In the genomic region with DNA sequence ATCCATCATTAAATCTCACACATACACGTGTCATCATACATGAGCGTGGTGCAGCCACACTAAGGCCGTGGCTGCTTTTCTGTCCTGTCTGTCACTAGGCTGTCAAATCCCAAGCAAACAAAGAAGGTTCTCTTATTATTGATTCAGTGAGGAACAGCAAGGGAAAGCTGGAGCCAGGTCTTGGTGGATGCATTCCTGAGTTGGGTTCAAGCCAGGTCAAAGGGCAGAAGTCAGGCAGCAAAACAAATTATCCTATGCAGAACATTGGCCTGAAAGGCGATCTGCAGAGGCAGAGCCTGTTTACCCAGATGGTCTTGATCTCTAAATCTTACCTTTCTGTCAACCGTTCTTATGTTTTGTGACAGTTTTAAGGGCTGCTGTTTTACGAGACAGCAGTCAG, we compare ENCODE assay signal across 21 cellular contexts.
A peak's percentile ranks its signal among the peaks of the same experiment; 100 is the strongest.
DNase-seq lines count a peak whose midpoint lies in the region; ATAC-seq and TF ChIP-seq lines count a peak whose summit lies in the region.
"Had no signal": no experiment of that assay in that cellular context is flagged by ENCODE, and none has a peak within 500 bp of the region (broad histone marks: within the 10 kb centered on the region; RNA-seq: fewer than 3 reads in every experiment).

No MANE protein-coding gene starts in this region.

- H3K14ac ChIP-seq in neuronal stem cell (ENCODE audit: low read length): no peak overlapping the region

- no peak overlapping the region for H2BK5ac ChIP-seq in neuronal stem cell (ENCODE audit: low read length)

- no peaks in the 10 kb centered on the region for H3K27me3 ChIP-seq in Caco-2 (replicated peaks; ENCODE audit: control insufficient read depth, insufficient read depth, low read length)
- no peaks in the 10 kb centered on the region for H3K27me3 ChIP-seq in neuronal stem cell (ENCODE audit: control insufficient read depth in 3 of 3, insufficient read depth in 3 of 3, low read depth in 1 of 3, low read length in 3 of 3)
- H3K27me3 ChIP-seq in prostate gland (replicated peaks; ENCODE audit: insufficient read depth): no peaks in the 10 kb centered on the region
- H3K27me3 ChIP-seq: BLaER1, Peyer's patch had no signal

- WGBS in neuronal stem cell (ENCODE audit: extremely low coverage in 2 of 2, insufficient read length in 2 of 2, insufficient replicate concordance in 1 of 2), 2 donors: no CpG with 5 or more reads among the region's 6 CpGs
- 44% methylated on average over 6 of the region's 6 CpGs for WGBS in prostate gland

- no peaks in the 10 kb centered on the region for H3K27me3 Mint-ChIP-seq in Caco-2 (ENCODE audit: insufficient read depth, unreplicated experiment)

- H3K4me3 Mint-ChIP-seq in Caco-2 (ENCODE audit: unreplicated experiment): no peak overlapping the region
- H3K4me3 Mint-ChIP-seq in stimulated activated effector memory CD8-positive, alpha-beta T cell treated with anti-CD3 and anti-CD28 coated beads, Interleukin-12 subunit alpha, Interleukin-12 subunit beta, amount 100 ng/mL, for 72 hours: no peak overlapping the region

- CTCF ChIA-PET in Caco-2 (lab: Charles Lee): no interaction called here

- H3K18ac ChIP-seq in neuronal stem cell (ENCODE audit: low read length): no peak overlapping the region

- H2AK5ac ChIP-seq in neuronal stem cell (ENCODE audit: low read depth, low read length): no peak overlapping the region

- DNase-seq in Caco-2 (peak; percentile 20 to 46), NCI-H82 treated with DMSO at 0.1 percent for 48 hours (lab: John Stamatoyannopoulos, UW; ENCODE audit: unreplicated experiment) (peak; percentile 10), islet precursor cell (peak; percentile 55), neuronal stem cell (ENCODE audit: low spot score) (no peak), prostate gland (ENCODE audit: low spot score) (no peak)
- DNase-seq in stimulated activated effector memory CD8-positive, alpha-beta T cell treated with anti-CD3 and anti-CD28 coated beads, Interleukin-12 subunit alpha, Interleukin-12 subunit beta, amount 100 ng/mL, for 72 hours (ENCODE audit: low spot score in 2 of 2): no peak
- DNase-seq: DMS79 treated with DMSO at 0.1 percent for 48 hours; GM23248; HCEC 1CT; NCI-H1105 treated with DMSO at 0.1 percent for 48 hours; NCI-H1694; NCI-H226; NCI-H524 treated with DMSO at 0.1 percent for 48 hours; NK-92 treated with Interleukin-12 subunit alpha and Interleukin-12 subunit beta, amount 100 ng/mL, for 24 hours; Peyer's patch had no signal

- H3K4me1 Mint-ChIP-seq in Caco-2 (ENCODE audit: low read depth, unreplicated experiment): peaks cover 7% of the 10 kb centered on the region
- no peaks in the 10 kb centered on the region for H3K4me1 Mint-ChIP-seq in stimulated activated effector memory CD8-positive, alpha-beta T cell treated with anti-CD3 and anti-CD28 coated beads, Interleukin-12 subunit alpha, Interleukin-12 subunit beta, amount 100 ng/mL, for 72 hours

- H3K36me3 Mint-ChIP-seq in Caco-2 (ENCODE audit: insufficient read depth, unreplicated experiment): no peaks in the 10 kb centered on the region
- H3K36me3 Mint-ChIP-seq in stimulated activated effector memory CD8-positive, alpha-beta T cell treated with anti-CD3 and anti-CD28 coated beads, Interleukin-12 subunit alpha, Interleukin-12 subunit beta, amount 100 ng/mL, for 72 hours: no peaks in the 10 kb centered on the region

- BruUV-seq in Caco-2 (replicated peaks; lab: Mats Ljungman, UMichigan): no TSS peak

- H3K27ac Mint-ChIP-seq in Caco-2 (ENCODE audit: unreplicated experiment): no peak overlapping the region
- no peak overlapping the region for H3K27ac Mint-ChIP-seq in stimulated activated effector memory CD8-positive, alpha-beta T cell treated with anti-CD3 and anti-CD28 coated beads, Interleukin-12 subunit alpha, Interleukin-12 subunit beta, amount 100 ng/mL, for 72 hours

- no peaks in the 10 kb centered on the region for H3K79me1 ChIP-seq in neuronal stem cell (ENCODE audit: low read depth, low read length)

- H3K9me3 ChIP-seq in Caco-2 (no peaks in the 10 kb centered on the region), neuronal stem cell (replicated peaks in 1 of 2; ENCODE audit: control insufficient read depth in 2 of 2, insufficient read depth in 1 of 2, low read depth in 1 of 2, low read length in 2 of 2) (peaks cover 0 to 23% of the 10 kb centered on the region in 2 donors), prostate gland (no peaks in the 10 kb centered on the region)
- H3K9me3 ChIP-seq: A549, BLaER1, Peyer's patch had no signal

- no peak for TF ChIP-seq POLR2A in prostate gland (IDR thresholded peaks at IDR 0.05)

- H4K91ac ChIP-seq in neuronal stem cell (ENCODE audit: low read depth, low read length, poor library complexity): no peak overlapping the region

- POLR2A ChIA-PET in Caco-2 (lab: Charles Lee): no interaction called here

- no peak overlapping the region for H3K4me2 ChIP-seq in neuronal stem cell (ENCODE audit: insufficient read depth, low read length, poor library complexity, severe bottlenecking)
- H3K4me2 ChIP-seq: A549, BLaER1 had no signal

- H3K4ac ChIP-seq in neuronal stem cell (ENCODE audit: low read length): no peak overlapping the region

- no peak overlapping the region for H3K9ac ChIP-seq in neuronal stem cell (ENCODE audit: low read depth, low read length, poor library complexity)
- H3K9ac ChIP-seq: BLaER1, GM23248 had no signal

- H3K9me3 Mint-ChIP-seq in Caco-2 (ENCODE audit: unreplicated experiment): peaks cover 7% of the 10 kb centered on the region
- peaks cover 4% of the 10 kb centered on the region for H3K9me3 Mint-ChIP-seq in stimulated activated effector memory CD8-positive, alpha-beta T cell treated with anti-CD3 and anti-CD28 coated beads, Interleukin-12 subunit alpha, Interleukin-12 subunit beta, amount 100 ng/mL, for 72 hours

- H3K36me3 ChIP-seq in Caco-2 (ENCODE audit: control insufficient read depth, insufficient read depth, low read length) (no peaks in the 10 kb centered on the region), neuronal stem cell (replicated peaks in 1 of 2; ENCODE audit: control insufficient read depth in 2 of 2, insufficient read depth in 2 of 2, low read length in 2 of 2) (no peaks in the 10 kb centered on the region), prostate gland (no peaks in the 10 kb centered on the region)
- H3K36me3 ChIP-seq: BLaER1, Peyer's patch had no signal

- TF ChIP-seq CTCF in Caco-2 (IDR thresholded peaks at IDR 0.05; ENCODE audit: insufficient read depth in 1 of 2, low read depth in 1 of 2, low read length in 1 of 2, severe bottlenecking in 1 of 2, unreplicated experiment in 1 of 2) (no peak), prostate gland (IDR thresholded peaks at IDR 0.05) (no peak)

- no peak overlapping the region for H2BK15ac ChIP-seq in neuronal stem cell (ENCODE audit: low read length)

- ATAC-seq in GM21528 (IDR thresholded peaks at IDR 0.05; ENCODE audit: low FRiP score, unreplicated experiment) (no peak), GM19035 (IDR thresholded peaks at IDR 0.05; ENCODE audit: unreplicated experiment) (no peak)
- no peak for ATAC-seq in stimulated activated effector memory CD8-positive, alpha-beta T cell treated with anti-CD3 and anti-CD28 coated beads, Interleukin-12 subunit alpha, Interleukin-12 subunit beta, amount 100 ng/mL, for 72 hours
- ATAC-seq: A549, K562 had no signal

- no peak overlapping the region for H3K23ac ChIP-seq in neuronal stem cell (ENCODE audit: low read depth, low read length, poor library complexity)

- H3K4me1 ChIP-seq in Caco-2 (no peaks in the 10 kb centered on the region), neuronal stem cell (ENCODE audit: control insufficient read depth in 2 of 2, insufficient read depth in 1 of 2, low read depth in 1 of 2, low read length in 2 of 2) (peaks cover 7 to 16% of the 10 kb centered on the region in 2 donors), prostate gland (replicated peaks) (no peaks in the 10 kb centered on the region)
- H3K4me1 ChIP-seq: A549, BLaER1, Peyer's patch had no signal

- H2BK12ac ChIP-seq in neuronal stem cell (ENCODE audit: low read length): no peak overlapping the region

- H4K8ac ChIP-seq in neuronal stem cell (ENCODE audit: low read depth, low read length): no peak overlapping the region

- H2BK120ac ChIP-seq in neuronal stem cell (ENCODE audit: low read depth, low read length): no peak overlapping the region

- H3K4me3 ChIP-seq in Caco-2 (ENCODE audit: low read depth, low read length) (no peak overlapping the region), neuronal stem cell (ENCODE audit: low read length in 2 of 2) (no peak overlapping the region), prostate gland (no peak overlapping the region)
- H3K4me3 ChIP-seq: A549, BLaER1, GM23248, K562, Peyer's patch, SK-N-MC had no signal

- no peak overlapping the region for H3K27ac ChIP-seq in neuronal stem cell (replicated peaks; ENCODE audit: low read length)
- no peak overlapping the region for H3K27ac ChIP-seq in prostate gland
- H3K27ac ChIP-seq: A549, BLaER1, GM23248, Peyer's patch, SK-N-MC had no signal

- peak overlapping the region; percentile 33 for H2AFZ ChIP-seq in neuronal stem cell (ENCODE audit: low read length)
- H2AFZ ChIP-seq: GM23248 had no signal

- intact Hi-C loops in Caco-2 (cut with micrococcal nuclease; ENCODE audit: unreplicated experiment) (no loop called here), prostate gland (cut with DNase I) (no loop called here)

Comparison
In these comparisons a context has a peak if more than half of its experiments do, and no peak if none do; other contexts are left out.
1. DNase-seq: peak in Caco-2 (2 of 2), NCI-H82 treated with DMSO at 0.1 percent for 48 hours (single experiment) and islet precursor cell (single experiment); none in neuronal stem cell (single experiment), stimulated activated effector memory CD8-positive, alpha-beta T cell treated with anti-CD3 and anti-CD28 coated beads, Interleukin-12 subunit alpha, Interleukin-12 subunit beta, amount 100 ng/mL, for 72 hours (0 of 2) and prostate gland (single experiment).